Comparison of ENCODE assay signal across 14 cellular contexts in genomic region chr1:210144736-210145135, GRCh38.
"Had no signal": no experiment of that assay in that cellular context is flagged by ENCODE, and none has a peak within 500 bp of the region (broad histone marks: within the 10 kb centered on the region; RNA-seq: fewer than 3 reads in every experiment).

No MANE protein-coding gene starts in this region.

- DNase-seq: activated CD4-positive, alpha-beta memory T cell treated with anti-CD3 and anti-CD28 coated beads for 36 hours; activated CD4-positive, alpha-beta T cell treated with anti-CD3 and anti-CD28 coated beads for 36 hours; activated CD8-positive, alpha-beta memory T cell treated with anti-CD3 and anti-CD28 coated beads, Interleukin-2, amount 10 ng/mL, durations not matched to agents 7 days and 5 days; activated effector memory CD4-positive, alpha-beta T cell treated with anti-CD3 and anti-CD28 coated beads, Interleukin-2, amount 50 U/mL, for 16 hours; activated T-cell treated with anti-CD3 and anti-CD28 coated beads, Interleukin-2, amount 50 U/mL, for 1 hour; adrenal gland; effector CD8-positive, alpha-beta T cell; gastrocnemius medialis; left ventricle myocardium inferior; naive thymus-derived CD8-positive, alpha-beta T cell; retina; stimulated activated CD4-positive, alpha-beta T cell treated with anti-CD3 and anti-CD28 coated beads, Interleukin-12 subunit alpha, Interleukin-12 subunit beta, amount 100 ng/mL, for 4 hours; stimulated activated CD4-positive, alpha-beta T cell treated with anti-CD3 and anti-CD28 coated beads, Interleukin-2, amount 100 ng/mL, for 24 hours had no signal

- ATAC-seq: activated CD4-positive, alpha-beta T cell treated with anti-CD3 and anti-CD28 coated beads for 36 hours; activated CD8-positive, alpha-beta memory T cell treated with anti-CD3 and anti-CD28 coated beads, Interleukin-2, amount 10 ng/mL, durations not matched to agents 7 days and 5 days; gastrocnemius medialis; naive thymus-derived CD8-positive, alpha-beta T cell had no signal

- H3K4me3 ChIP-seq: adrenal gland, coronary artery, gastrocnemius medialis, left ventricle myocardium inferior had no signal
